ENCODE assay signal across 20 cellular contexts in genomic region chr15:85027033-85027380, GRCh38. TPM values are rescaled to one million over a fixed set of nuclear protein-coding genes. Genes with fewer than 3 reads are reported as not detected.
DNase-seq lines count a peak whose midpoint lies in the region; ATAC-seq and TF ChIP-seq lines count a peak whose summit lies in the region.
"Had no signal": no experiment of that assay in that cellular context is flagged by ENCODE, and none has a peak within 500 bp of the region (broad histone marks: within the 10 kb centered on the region; RNA-seq: fewer than 3 reads in every experiment).

No MANE protein-coding gene starts in this region.

- no peak for TF ChIP-seq CTCF in A673 (conservative IDR thresholded peaks at IDR 0.05; ENCODE audit: low read depth, low read length)
- TF ChIP-seq CTCF in coronary artery (IDR thresholded peaks at IDR 0.05) = no peak
- no peak for TF ChIP-seq CTCF in osteoblast (IDR thresholded peaks at IDR 0.05; ENCODE audit: extremely low read depth, low read depth, low read length)
- TF ChIP-seq CTCF in progenitor cell of endocrine pancreas (IDR thresholded peaks at IDR 0.05; ENCODE audit: unreplicated experiment) = no peak

- no peaks in the 10 kb centered on the region for H3K36me3 Mint-ChIP-seq in activated naive CD4-positive, alpha-beta T cell treated with anti-CD3 and anti-CD28 coated beads for 36 hours (ENCODE audit: low read depth)
- no peaks in the 10 kb centered on the region for H3K36me3 Mint-ChIP-seq in naive thymus-derived CD8-positive, alpha-beta T cell
- no peaks in the 10 kb centered on the region for H3K36me3 Mint-ChIP-seq in progenitor cell of endocrine pancreas (ENCODE audit: insufficient read depth)
- H3K36me3 Mint-ChIP-seq: brain; natural killer cell treated with Interleukin-12 subunit alpha and Interleukin-12 subunit beta and Interleukin-15 and Interleukin-18, amount 100 ng/mL, for 72 hours had no signal

- no peaks in the 10 kb centered on the region for H3K27me3 ChIP-seq in A673 (replicated peaks; ENCODE audit: insufficient read depth, low read depth, low read length, poor library complexity)
- no peaks in the 10 kb centered on the region for H3K27me3 ChIP-seq in HAP-1 (ENCODE audit: low read depth)
- no peaks in the 10 kb centered on the region for H3K27me3 ChIP-seq in osteoblast (ENCODE audit: insufficient read depth, low read length)
- H3K27me3 ChIP-seq: left lung, thyroid gland had no signal

- peaks cover 63% of the 10 kb centered on the region for H3K4me1 Mint-ChIP-seq in activated naive CD4-positive, alpha-beta T cell treated with anti-CD3 and anti-CD28 coated beads for 36 hours (ENCODE audit: low read depth)
- peaks cover 52 to 80% (median 63%) of the 10 kb centered on the region in 4 donors for H3K4me1 Mint-ChIP-seq in naive thymus-derived CD8-positive, alpha-beta T cell
- H3K4me1 Mint-ChIP-seq in progenitor cell of endocrine pancreas (ENCODE audit: low read depth) = peaks cover 46% of the 10 kb centered on the region

- H3K36me3 ChIP-seq in A673 (ENCODE audit: insufficient read depth, low read length, poor library complexity, severe bottlenecking) (no peaks in the 10 kb centered on the region), HAP-1 (replicated peaks) (no peaks in the 10 kb centered on the region), osteoblast (ENCODE audit: insufficient read depth, low read length) (no peaks in the 10 kb centered on the region)
- H3K36me3 ChIP-seq: left lung, thyroid gland had no signal

- H3K4me1 ChIP-seq in A673 (ENCODE audit: insufficient read depth, low read length, poor library complexity, severe bottlenecking) (peaks cover 72% of the 10 kb centered on the region), HAP-1 (peaks cover 50% of the 10 kb centered on the region), osteoblast (ENCODE audit: insufficient read depth, low read length) (peaks cover 50% of the 10 kb centered on the region)

- H3K4me3 ChIP-seq in A673 (ENCODE audit: low read depth, low read length, poor library complexity, severe bottlenecking) = no peak overlapping the region
- no peak overlapping the region for H3K4me3 ChIP-seq in HAP-1
- H3K4me3 ChIP-seq in coronary artery = no peak overlapping the region
- no peak overlapping the region for H3K4me3 ChIP-seq in osteoblast (ENCODE audit: insufficient read depth, low read length)
- H3K4me3 ChIP-seq: left lung, thyroid gland had no signal

- DNase-seq in A673 (ENCODE audit: low spot score) = no peak
- DNase-seq in HAP-1 (ENCODE audit: low spot score in 2 of 2) = peak; percentile 61 to 84
- no peak for DNase-seq in coronary artery (ENCODE audit: low spot score)
- no peak for DNase-seq in osteoblast (ENCODE audit: insufficient read length, low spot score, missing footprints)
- no peak for DNase-seq in activated naive CD4-positive, alpha-beta T cell treated with anti-CD3 and anti-CD28 coated beads for 36 hours
- DNase-seq in naive thymus-derived CD8-positive, alpha-beta T cell = no peak
- DNase-seq in HT-29 (ENCODE audit: low spot score) = no peak
- no peak for DNase-seq in progenitor cell of endocrine pancreas (ENCODE audit: low spot score, unreplicated experiment)
- DNase-seq: activated CD8-positive, alpha-beta memory T cell treated with anti-CD3 and anti-CD28 coated beads, Interleukin-2, amount 50 U/mL, for 4 hours; activated naive CD4-positive, alpha-beta T cell treated with anti-CD3 and anti-CD28 coated beads, Interleukin-2, amount 50 U/mL, for 16 hours; COR-L47; effector memory CD4-positive, alpha-beta T cell; HFFc6; KG1; left lung; NCI-H1417; thyroid gland had no signal

- ATAC-seq in naive thymus-derived CD8-positive, alpha-beta T cell = no peak
- ATAC-seq: left lung; natural killer cell treated with Interleukin-12 subunit alpha and Interleukin-12 subunit beta and Interleukin-15 and Interleukin-18, amount 100 ng/mL, for 72 hours had no signal

- peaks cover 83% of the 10 kb centered on the region for H3K79me2 ChIP-seq in osteoblast (ENCODE audit: insufficient read depth, low read length)

- in situ Hi-C loops in HAP-1 (cut with MboI; ENCODE audit: low sequenced_read_pairs) = no loop called here

- no peak overlapping the region for H2AFZ ChIP-seq in osteoblast (ENCODE audit: low read length)

- no peak overlapping the region for H3K27ac Mint-ChIP-seq in activated naive CD4-positive, alpha-beta T cell treated with anti-CD3 and anti-CD28 coated beads for 36 hours
- peak overlapping the region in 3 of 10 donors; percentile 31 to 73 (median 58) for H3K27ac Mint-ChIP-seq in naive thymus-derived CD8-positive, alpha-beta T cell
- no peak overlapping the region for H3K27ac Mint-ChIP-seq in progenitor cell of endocrine pancreas
- H3K27ac Mint-ChIP-seq: HFFc6; natural killer cell treated with Interleukin-12 subunit alpha and Interleukin-12 subunit beta and Interleukin-15 and Interleukin-18, amount 100 ng/mL, for 72 hours had no signal

- intact Hi-C loops in A673 (cut with micrococcal nuclease; ENCODE audit: unreplicated experiment) = no loop called here
- intact Hi-C loops in activated naive CD4-positive, alpha-beta T cell treated with anti-CD3 and anti-CD28 coated beads for 36 hours (cut with micrococcal nuclease) = no loop called here

- H3K9me3 ChIP-seq in A673 (ENCODE audit: low read depth, low read length, poor library complexity, severe bottlenecking) (no peaks in the 10 kb centered on the region), HAP-1 (no peaks in the 10 kb centered on the region), osteoblast (ENCODE audit: low read depth, low read length) (no peaks in the 10 kb centered on the region)
- H3K9me3 ChIP-seq: left lung, thyroid gland had no signal

- H3K4me3 Mint-ChIP-seq in activated naive CD4-positive, alpha-beta T cell treated with anti-CD3 and anti-CD28 coated beads for 36 hours = no peak overlapping the region
- no peak overlapping the region for H3K4me3 Mint-ChIP-seq in naive thymus-derived CD8-positive, alpha-beta T cell
- no peak overlapping the region for H3K4me3 Mint-ChIP-seq in progenitor cell of endocrine pancreas (ENCODE audit: low read depth)
- H3K4me3 Mint-ChIP-seq: brain; HFFc6; natural killer cell treated with Interleukin-12 subunit alpha and Interleukin-12 subunit beta and Interleukin-15 and Interleukin-18, amount 100 ng/mL, for 72 hours had no signal

- peak overlapping the region; percentile 2 for H3K4me2 ChIP-seq in osteoblast (ENCODE audit: insufficient read depth, low read length)

- H3K9me3 Mint-ChIP-seq in activated naive CD4-positive, alpha-beta T cell treated with anti-CD3 and anti-CD28 coated beads for 36 hours = no peaks in the 10 kb centered on the region
- no peaks in the 10 kb centered on the region for H3K9me3 Mint-ChIP-seq in naive thymus-derived CD8-positive, alpha-beta T cell
- peaks cover 7% of the 10 kb centered on the region for H3K9me3 Mint-ChIP-seq in progenitor cell of endocrine pancreas (ENCODE audit: low read depth)
- H3K9me3 Mint-ChIP-seq: HFFc6; natural killer cell treated with Interleukin-12 subunit alpha and Interleukin-12 subunit beta and Interleukin-15 and Interleukin-18, amount 100 ng/mL, for 72 hours had no signal

- H3K27me3 Mint-ChIP-seq in activated naive CD4-positive, alpha-beta T cell treated with anti-CD3 and anti-CD28 coated beads for 36 hours (ENCODE audit: low read depth) = no peaks in the 10 kb centered on the region
- peaks cover 0 to 2% (median 0%) of the 10 kb centered on the region in 5 donors for H3K27me3 Mint-ChIP-seq in naive thymus-derived CD8-positive, alpha-beta T cell
- H3K27me3 Mint-ChIP-seq in progenitor cell of endocrine pancreas = no peaks in the 10 kb centered on the region
- H3K27me3 Mint-ChIP-seq: brain; natural killer cell treated with Interleukin-12 subunit alpha and Interleukin-12 subunit beta and Interleukin-15 and Interleukin-18, amount 100 ng/mL, for 72 hours had no signal

- POLR2A ChIA-PET in A673 (lab: Charles Lee; ENCODE audit: low non-redundant PET) = no interaction called here
- POLR2A ChIA-PET in naive thymus-derived CD8-positive, alpha-beta T cell (lab: Charles Lee) = no interaction called here

- CTCF ChIA-PET in A673 (lab: Charles Lee) = no interaction called here
- CTCF ChIA-PET in activated naive CD4-positive, alpha-beta T cell treated with anti-CD3 and anti-CD28 coated beads for 36 hours (lab: Charles Lee) = no interaction called here

- no TSS peak for BruUV-seq in A673 (replicated peaks; lab: Mats Ljungman, UMichigan)

- H3K27ac ChIP-seq in A673 (ENCODE audit: low read depth, low read length, poor library complexity, severe bottlenecking) (peak overlapping the region; percentile 61), coronary artery (peak overlapping the region; percentile 28 to 46), osteoblast (ENCODE audit: low read depth, low read length) (no peak overlapping the region)
- H3K27ac ChIP-seq: HL-60, thyroid gland had no signal

- peaks cover 42% of the 10 kb centered on the region for H4K20me1 ChIP-seq in osteoblast (ENCODE audit: insufficient read depth, low read length)

RNA-seq across cellular contexts. Expression of gene PDE8A, which starts 45.4 kb away (rescaled TPM):
- 69.8 and 80.7 TPM in 2 replicates for total RNA-seq in A673 (2021)
- 30.4 and 38.3 TPM in 2 replicates for total RNA-seq in osteoblast
- total RNA-seq in activated naive CD4-positive, alpha-beta T cell treated with anti-CD3 and anti-CD28 coated beads for 36 hours = 10 to 100 TPM; 28.8 to 29.2 TPM
- 10 to 100 TPM; 24.7 to 32.3 TPM for total RNA-seq in naive thymus-derived CD8-positive, alpha-beta T cell
- polyA plus RNA-seq in naive thymus-derived CD8-positive, alpha-beta T cell = 1 to 10 TPM in 1 of 3 donors, under 1 TPM in 2; 0.90 to 3.0 (median 0.93) TPM
- total RNA-seq in HT-29 (2014; rRNA removed; shearing (Covaris generic)) = 29.9 and 30.4 TPM in 2 replicates
- 24.5 and 28.8 TPM in 2 replicates for total RNA-seq in progenitor cell of endocrine pancreas

Comparison
In these comparisons a context has a peak if more than half of its experiments do, and no peak if none do; other contexts are left out.
1. DNase-seq: peak in HAP-1 (2 of 2); none in A673 (single experiment), coronary artery (single experiment), osteoblast (single experiment), activated naive CD4-positive, alpha-beta T cell treated with anti-CD3 and anti-CD28 coated beads for 36 hours (single experiment), naive thymus-derived CD8-positive, alpha-beta T cell (0 of 10), HT-29 (single experiment) and progenitor cell of endocrine pancreas (single experiment).